ENCODE assay signal across 3 cellular contexts in the genomic region with DNA sequence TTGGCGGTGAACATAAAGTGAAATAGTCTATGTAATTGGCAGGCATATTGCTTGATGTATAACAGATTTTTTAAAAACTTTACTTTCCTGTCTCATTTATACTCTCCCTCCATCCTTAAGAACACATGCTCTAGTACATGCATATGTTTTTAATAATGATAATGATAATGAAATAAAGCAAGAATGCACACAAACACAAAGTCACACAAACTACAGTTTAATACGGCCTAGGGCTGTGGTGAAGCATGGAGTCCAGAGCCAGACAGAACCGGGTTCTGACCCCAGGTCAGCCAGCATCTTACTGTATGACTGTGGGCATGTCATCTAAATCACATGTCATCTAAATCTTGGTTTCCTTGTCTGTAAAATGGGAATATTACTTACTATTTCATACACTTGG.
"Had no signal": no experiment of that assay in that cellular context is flagged by ENCODE, and none has a peak within 500 bp of the region (broad histone marks: within the 10 kb centered on the region; RNA-seq: fewer than 3 reads in every experiment).

No MANE protein-coding gene starts in this region.

- DNase-seq: GDM1, GF-D8 had no signal

- ATAC-seq: GM12878 had no signal

- H3K4me3 ChIP-seq: GM12878 had no signal
